In the genomic region with DNA sequence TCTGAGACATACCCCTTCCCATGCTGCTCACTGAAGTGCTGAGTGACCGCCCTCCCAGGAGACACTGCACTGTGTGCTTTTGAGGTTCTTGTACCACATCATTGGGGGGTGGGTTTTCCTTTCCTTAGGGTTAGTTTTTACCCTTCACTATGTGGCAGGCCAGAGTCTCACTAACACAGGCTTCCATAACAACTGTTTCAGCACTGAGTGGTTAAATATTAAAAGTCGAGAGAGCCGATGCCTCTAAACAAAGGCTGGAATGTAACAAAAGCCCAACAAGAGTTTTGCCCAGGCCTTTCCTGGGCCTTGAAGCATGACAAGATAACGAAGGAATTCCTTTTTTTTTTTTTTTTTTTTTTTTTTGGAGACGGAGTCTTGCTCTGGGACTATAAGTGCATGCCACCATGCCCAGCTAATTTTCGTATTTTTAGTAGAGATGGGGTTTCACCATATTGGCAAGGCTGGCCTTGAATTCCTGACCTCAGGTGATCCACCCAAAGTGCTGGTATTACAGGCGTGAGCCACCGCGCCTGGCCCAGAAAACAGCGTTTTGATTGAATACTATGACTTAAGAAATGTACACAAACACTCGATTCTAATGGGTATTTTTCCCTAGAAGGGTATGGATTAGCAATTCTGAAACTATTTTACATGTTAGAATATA, we compare ENCODE assay signal across 1 cellular context.
TF ChIP-seq lines count a peak whose summit lies in the region.

No MANE protein-coding gene starts in this region.

TF ChIP-seq in IMR-90, 13 proteins besides CTCF, POLR2A, EP300 and RAD21:
- TF ChIP-seq BHLHE40 (IDR thresholded peaks at IDR 0.05; ENCODE audit: low read depth, low read length): no peak
- no peak for TF ChIP-seq SMC3 (IDR thresholded peaks at IDR 0.05; ENCODE audit: low read depth, low read length)
- TF ChIP-seq CEBPB (IDR thresholded peaks at IDR 0.05; ENCODE audit: low read depth, low read length): no peak
- TF ChIP-seq, protein P1, sequence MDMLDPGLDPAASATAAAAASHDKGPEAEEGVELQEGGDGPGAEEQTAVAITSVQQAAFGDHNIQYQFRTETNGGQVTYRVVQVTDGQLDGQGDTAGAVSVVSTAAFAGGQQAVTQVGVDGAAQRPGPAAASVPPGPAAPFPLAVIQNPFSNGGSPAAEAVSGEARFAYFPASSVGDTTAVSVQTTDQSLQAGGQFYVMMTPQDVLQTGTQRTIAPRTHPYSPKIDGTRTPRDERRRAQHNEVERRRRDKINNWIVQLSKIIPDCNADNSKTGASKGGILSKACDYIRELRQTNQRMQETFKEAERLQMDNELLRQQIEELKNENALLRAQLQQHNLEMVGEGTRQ (IDR thresholded peaks at IDR 0.05; ENCODE audit: low read depth, low read length): no peak
- TF ChIP-seq NFE2L2 (IDR thresholded peaks at IDR 0.05; ENCODE audit: low read depth, low read length): no peak
- TF ChIP-seq FOS (IDR thresholded peaks at IDR 0.05; ENCODE audit: low read depth, low read length): no peak
- no peak for TF ChIP-seq RCOR1 (IDR thresholded peaks at IDR 0.05; ENCODE audit: insufficient replicate concordance, low read length)
